In the genomic region with DNA sequence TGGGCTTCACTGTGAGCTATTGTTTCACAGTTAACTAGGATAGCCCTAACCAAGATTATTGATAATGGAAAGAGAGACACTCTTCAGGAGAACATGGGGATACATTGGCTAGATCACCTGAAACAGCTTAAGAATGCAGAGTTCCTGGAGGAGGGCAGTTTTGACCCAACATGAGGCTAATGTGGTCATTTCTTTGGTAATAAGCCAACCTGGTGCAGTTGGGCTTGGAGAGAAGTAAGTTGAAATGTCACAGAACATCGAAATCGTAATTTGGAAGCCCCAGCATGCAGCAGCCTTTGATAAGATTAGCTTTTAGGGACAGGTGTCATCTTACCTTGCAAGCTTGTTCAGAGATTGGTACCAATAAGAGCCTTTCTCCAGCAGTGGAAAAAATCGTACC, we compare ENCODE assay signal across 8 cellular contexts.
"Had no signal": no experiment of that assay in that cellular context is flagged by ENCODE, and none has a peak within 500 bp of the region (broad histone marks: within the 10 kb centered on the region; RNA-seq: fewer than 3 reads in every experiment).

No MANE protein-coding gene starts in this region.

- DNase-seq: GM23248, GOT3, H7, H9, HCEC 1CT, HFFc6 had no signal

- H3K4me3 Mint-ChIP-seq: GM23338, H9, HFFc6 had no signal

- H2AFZ ChIP-seq: GM23248, GM23338 had no signal

- H3K9me3 Mint-ChIP-seq: GM23338 had no signal

- H3K4me2 ChIP-seq: GM23338 had no signal

- H3K4me1 ChIP-seq: HAP-1 had no signal

- H3K27ac ChIP-seq: GM23248 had no signal

- H3K36me3 ChIP-seq: HAP-1 had no signal

- H3K27ac Mint-ChIP-seq: GM23338, H9, HFFc6 had no signal

- H3K9ac ChIP-seq: GM23248 had no signal

- H3K9me3 ChIP-seq: HAP-1 had no signal

- H3K4me3 ChIP-seq: GM23248, GM23338, HAP-1 had no signal
